ENCODE assay signal across 27 cellular contexts in genomic region chr1:18353992-18354391, GRCh38.
"Had no signal": no experiment of that assay in that cellular context is flagged by ENCODE, and none has a peak within 500 bp of the region (broad histone marks: within the 10 kb centered on the region; RNA-seq: fewer than 3 reads in every experiment).

No MANE protein-coding gene starts in this region.

- H3K9ac ChIP-seq: parathyroid adenoma had no signal

- H3K9me3 ChIP-seq: heart right ventricle, left ventricle myocardium inferior, mucosa of descending colon, neutrophil, right atrium auricular region, stomach, testis, thyroid gland, transverse colon, upper lobe of right lung had no signal

- H3K27ac ChIP-seq: heart right ventricle, hepatocyte, left ventricle myocardium inferior, neutrophil, parathyroid adenoma, right atrium auricular region, skin epidermis, stomach, testis, thyroid gland, transverse colon, upper lobe of right lung had no signal

- H2AFZ ChIP-seq: hepatocyte, parathyroid adenoma had no signal

- DNase-seq: heart right ventricle; islet precursor cell; left ventricle myocardium inferior; midbrain; naive thymus-derived CD4-positive, alpha-beta T cell; occipital lobe; stimulated activated CD4-positive, alpha-beta T cell treated with anti-CD3 and anti-CD28 coated beads, Interleukin-12 subunit alpha, Interleukin-12 subunit beta, amount 100 ng/mL, for 4 hours; stimulated activated CD4-positive, alpha-beta T cell treated with anti-CD3 and anti-CD28 coated beads, Interleukin-15, amount 100 ng/mL, for 24 hours; stimulated activated CD4-positive, alpha-beta T cell treated with anti-CD3 and anti-CD28 coated beads, Interleukin-2, amount 100 ng/mL, for 24 hours; stimulated activated CD4-positive, alpha-beta T cell treated with anti-CD3 and anti-CD28 coated beads, Interleukin-4, amount 100 ng/mL, for 1 hour; stimulated activated naive B cell treated with anti-CD40 and anti-IgM and Interleukin-4, amounts not matched to agents 10 μg/mL and 1 μg/mL and 100 μg/mL, for 72 hours; stimulated activated naive CD8-positive, alpha-beta T cell treated with anti-CD3 and anti-CD28 coated beads, Interleukin-15, Interleukin-2, amounts not matched to agents 100 U/mL and 50 U/mL, for 24 hours; stomach; testis; thyroid gland; transverse colon; upper lobe of right lung had no signal

- H3K27me3 ChIP-seq: right atrium auricular region, testis, thyroid gland had no signal

- H3K4me2 ChIP-seq: hepatocyte had no signal

- H3K4me1 ChIP-seq: heart right ventricle, left ventricle myocardium inferior, parathyroid adenoma, right atrium auricular region, stomach, testis, thyroid gland, transverse colon, upper lobe of right lung had no signal

- ATAC-seq: heart right ventricle; naive thymus-derived CD4-positive, alpha-beta T cell; natural killer cell treated with Interleukin-12 subunit alpha and Interleukin-12 subunit beta and Interleukin-15 and Interleukin-18, amount 100 ng/mL, for 72 hours; sciatic nerve; stimulated activated naive B cell treated with anti-CD40 and anti-IgM and Interleukin-4, amounts not matched to agents 10 μg/mL and 1 μg/mL and 100 μg/mL, for 72 hours; stimulated activated naive CD8-positive, alpha-beta T cell treated with anti-CD3 and anti-CD28 coated beads, Interleukin-15, Interleukin-2, amounts not matched to agents 100 U/mL and 50 U/mL, for 24 hours; upper lobe of right lung had no signal

- FAIRE-seq: urothelium cell line had no signal

- H3K79me2 ChIP-seq: hepatocyte, parathyroid adenoma had no signal

- H3K4me3 ChIP-seq: heart right ventricle, hepatocyte, left ventricle myocardium inferior, lung, mucosa of descending colon, right atrium auricular region, skin epidermis, stomach, testis, thyroid gland, transverse colon, upper lobe of right lung had no signal

- H3K36me3 ChIP-seq: heart right ventricle, left ventricle myocardium inferior, neutrophil, right atrium auricular region, stomach, thyroid gland, transverse colon, upper lobe of right lung had no signal
